Comparison of ENCODE assay signal across 1 cellular context in genomic region chr2:107721581-107721980, GRCh38.
TF ChIP-seq lines count a peak whose summit lies in the region.

No MANE protein-coding gene starts in this region.

TF ChIP-seq in SK-N-SH, 30 proteins besides CTCF, POLR2A, EP300 and RAD21 (continued from another document):
- TF ChIP-seq USF2 (IDR thresholded peaks at IDR 0.05; ENCODE audit: borderline replicate concordance, low read depth, low read length) (no peak), RCOR1 (IDR thresholded peaks at IDR 0.05; ENCODE audit: low read length) (no peak), EZH2phosphoT487 (IDR thresholded peaks at IDR 0.05; ENCODE audit: borderline replicate concordance, low read depth) (no peak), PBX3 (IDR thresholded peaks at IDR 0.05) (no peak), FOXM1 (IDR thresholded peaks at IDR 0.05; ENCODE audit: low read depth) (no peak), USF1 (IDR thresholded peaks at IDR 0.05; ENCODE audit: borderline replicate concordance, low read depth) (no peak), TCF12 (IDR thresholded peaks at IDR 0.05) (no peak), SIN3A (IDR thresholded peaks at IDR 0.05; ENCODE audit: borderline replicate concordance, low read depth, low read length) (no peak), IRF3 (IDR thresholded peaks at IDR 0.05; ENCODE audit: low read depth, low read length) (no peak), NRF1 (IDR thresholded peaks at IDR 0.05; ENCODE audit: low read depth, low read length) (no peak), MAX (IDR thresholded peaks at IDR 0.05; ENCODE audit: low read depth) (no peak), REST (IDR thresholded peaks at IDR 0.05; ENCODE audit: low read depth, low read length) (no peak)
